16 cellular contexts compared by ENCODE assay signal in the genomic region with DNA sequence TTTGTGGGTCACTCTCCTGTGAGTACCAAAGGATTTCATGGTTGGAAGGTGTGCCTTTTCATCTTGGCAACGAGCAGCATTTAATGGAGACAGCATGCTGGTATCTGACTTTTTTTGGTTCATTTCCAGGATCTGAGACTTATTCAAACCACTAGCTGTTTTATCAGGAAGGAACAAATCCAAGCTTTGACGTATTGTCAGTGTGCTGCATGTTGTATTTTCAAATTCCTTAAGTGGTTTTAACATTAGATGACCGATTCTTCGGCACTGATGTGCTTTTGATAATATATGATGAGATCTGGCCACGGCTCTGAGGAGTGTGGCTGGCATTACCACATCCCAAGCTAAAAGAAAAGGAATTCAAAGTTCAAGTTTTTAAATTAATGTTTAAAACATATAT. TPM values are rescaled to one million over a fixed set of nuclear protein-coding genes. Genes with fewer than 3 reads are reported as not detected.
DNase-seq lines count a peak whose midpoint lies in the region; ATAC-seq, FAIRE-seq and TF ChIP-seq lines count a peak whose summit lies in the region.
"Had no signal": no experiment of that assay in that cellular context is flagged by ENCODE, and none has a peak within 500 bp of the region (broad histone marks: within the 10 kb centered on the region; RNA-seq: fewer than 3 reads in every experiment).

No MANE protein-coding gene starts in this region.

- CTCF ChIA-PET in CD8-positive, alpha-beta T cell (lab: Charles Lee) = interaction anchor here (1.0 to 1.2 kb wide), 3 partner anchors 31 to 40 kb away, joined by 3 to 4 read pairs (median 4); no protein-coding TSS in a partner anchor

- peaks cover 29% of the 10 kb centered on the region for H3K4me1 Mint-ChIP-seq in astrocyte (ENCODE audit: low read depth, unreplicated experiment)
- H3K4me1 Mint-ChIP-seq in CD8-positive, alpha-beta T cell (ENCODE audit: low read depth) = peaks cover 51% of the 10 kb centered on the region

- H3K27me3 ChIP-seq in astrocyte (ENCODE audit: insufficient read depth, low read length) (no peaks in the 10 kb centered on the region), sigmoid colon (no peaks in the 10 kb centered on the region)
- H3K27me3 ChIP-seq in CD8-positive, alpha-beta T cell (ENCODE audit: insufficient read depth, low read length) = no peaks in the 10 kb centered on the region
- H3K27me3 ChIP-seq: MG63, ovary had no signal

- TF ChIP-seq CTCF in astrocyte (IDR thresholded peaks at IDR 0.05; ENCODE audit: insufficient read depth, low read depth, low read length) = no peak
- no peak for TF ChIP-seq CTCF in sigmoid colon (IDR thresholded peaks at IDR 0.05)
- TF ChIP-seq CTCF in CD8-positive, alpha-beta T cell (IDR thresholded peaks at IDR 0.05) = no peak

- H3K36me3 Mint-ChIP-seq in astrocyte (ENCODE audit: low read depth, unreplicated experiment) = peaks cover 6% of the 10 kb centered on the region
- H3K36me3 Mint-ChIP-seq in CD8-positive, alpha-beta T cell = peaks cover 30% of the 10 kb centered on the region

- POLR2A ChIA-PET in CD8-positive, alpha-beta T cell (lab: Charles Lee) = interaction anchor here (0.6 to 1.1 kb wide), 3 partner anchors 20 to 56 kb away, joined by 3 to 5 read pairs (median 4); no protein-coding TSS in a partner anchor

- no peak for TF ChIP-seq POLR2A in sigmoid colon (IDR thresholded peaks at IDR 0.05)

- H3K4me1 ChIP-seq in astrocyte (ENCODE audit: insufficient read depth, low read length) (peaks cover 33% of the 10 kb centered on the region), sigmoid colon (peaks cover 0 to 29% (median 23%) of the 10 kb centered on the region in 4 donors)
- peaks cover 13% of the 10 kb centered on the region for H3K4me1 ChIP-seq in CD8-positive, alpha-beta T cell (ENCODE audit: insufficient read depth, low read length)

- H4K20me1 ChIP-seq in astrocyte (ENCODE audit: insufficient read depth, low read length) = peaks cover 7% of the 10 kb centered on the region

- ATAC-seq in Right ventricle myocardium superior (ENCODE audit: poor library complexity) = peak; percentile 57
- ATAC-seq in GM21717 (IDR thresholded peaks at IDR 0.05; ENCODE audit: unreplicated experiment) = no peak
- no peak for ATAC-seq in CD8-positive, alpha-beta T cell
- ATAC-seq: left colon had no signal

- TF ChIP-seq EP300 in sigmoid colon (IDR thresholded peaks at IDR 0.05) = no peak

- H3K9me3 ChIP-seq in astrocyte (ENCODE audit: insufficient read depth, low read depth, low read length) (no peaks in the 10 kb centered on the region), sigmoid colon (no peaks in the 10 kb centered on the region)
- H3K9me3 ChIP-seq in CD8-positive, alpha-beta T cell (ENCODE audit: low read length) = no peaks in the 10 kb centered on the region
- H3K9me3 ChIP-seq: MG63, ovary had no signal

- H3K4me2 ChIP-seq in astrocyte (ENCODE audit: low read length) = peak overlapping the region; percentile 71

- H3K27ac Mint-ChIP-seq in astrocyte (ENCODE audit: unreplicated experiment) = peak overlapping the region; percentile 96
- H3K27ac Mint-ChIP-seq in CD8-positive, alpha-beta T cell = no peak overlapping the region
- H3K27ac Mint-ChIP-seq: activated naive CD8-positive, alpha-beta T cell treated with anti-CD3 and anti-CD28 coated beads for 36 hours had no signal

- 74 to 81% methylated on average over 5 of the region's 5 CpGs for WGBS in sigmoid colon, 2 donors

- no peaks in the 10 kb centered on the region for H3K27me3 Mint-ChIP-seq in astrocyte (ENCODE audit: low read depth, unreplicated experiment)
- H3K27me3 Mint-ChIP-seq in CD8-positive, alpha-beta T cell (ENCODE audit: low read depth) = no peaks in the 10 kb centered on the region
- H3K27me3 Mint-ChIP-seq: activated naive CD8-positive, alpha-beta T cell treated with anti-CD3 and anti-CD28 coated beads for 36 hours had no signal

- H3K27ac ChIP-seq in astrocyte (ENCODE audit: low read depth, low read length) (peak overlapping the region; percentile 93), sigmoid colon (peak overlapping the region; percentile 60 to 86 (median 80))
- no peak overlapping the region for H3K27ac ChIP-seq in CD8-positive, alpha-beta T cell (ENCODE audit: low read depth, low read length)

- H3K4me3 Mint-ChIP-seq in astrocyte (ENCODE audit: unreplicated experiment) = no peak overlapping the region
- no peak overlapping the region for H3K4me3 Mint-ChIP-seq in CD8-positive, alpha-beta T cell
- H3K4me3 Mint-ChIP-seq: activated naive CD8-positive, alpha-beta T cell treated with anti-CD3 and anti-CD28 coated beads for 36 hours had no signal

- no peaks in the 10 kb centered on the region for H3K9me3 Mint-ChIP-seq in astrocyte (ENCODE audit: unreplicated experiment)
- H3K9me3 Mint-ChIP-seq in CD8-positive, alpha-beta T cell = no peaks in the 10 kb centered on the region

- no peaks in the 10 kb centered on the region for H3K36me3 ChIP-seq in astrocyte (ENCODE audit: insufficient read depth, low read length)
- H3K36me3 ChIP-seq in sigmoid colon = no peaks in the 10 kb centered on the region
- H3K36me3 ChIP-seq in CD8-positive, alpha-beta T cell (ENCODE audit: insufficient read depth, low read length) = peaks cover 5% of the 10 kb centered on the region
- H3K36me3 ChIP-seq: ovary had no signal

- peak overlapping the region; percentile 74 for H3K9ac ChIP-seq in astrocyte (ENCODE audit: low read length)

- H3K79me2 ChIP-seq in astrocyte (ENCODE audit: insufficient read depth, low read length) = peaks cover 75% of the 10 kb centered on the region

- peak; percentile 86 for DNase-seq in EL
- peak; percentile 97 for DNase-seq in astrocyte (ENCODE audit: low read depth)
- no peak for DNase-seq in Right ventricle myocardium superior
- DNase-seq in sigmoid colon = no peak
- no peak for DNase-seq in CD8-positive, alpha-beta T cell
- no peak for DNase-seq in AML-193 (lab: John Stamatoyannopoulos, UW)
- DNase-seq in NCI-H2029 treated with DMSO at 0.1 percent for 48 hours (lab: John Stamatoyannopoulos, UW) = no peak
- DNase-seq: activated CD4-positive, alpha-beta T cell treated with anti-CD3 and anti-CD28 coated beads, Interleukin-2, amount 50 U/mL, for 4 hours; activated naive CD8-positive, alpha-beta T cell treated with anti-CD3 and anti-CD28 coated beads for 36 hours; GDM1; left colon; NCI-H510A treated with DMSO at 0.1 percent for 48 hours had no signal

- no peak for FAIRE-seq in astrocyte (lab: Jason Lieb, UNC)

- intact Hi-C loops in Right ventricle myocardium superior (cut with DNase I) (no loop called here), sigmoid colon (cut with DNase I) (no loop called here)
- intact Hi-C loops in CD8-positive, alpha-beta T cell (cut with DNase I, micrococcal nuclease) = loop anchor here (5.0 to 10.0 kb wide), 3 partner anchors 679 to 857 kb away; no protein-coding TSS in a partner anchor

- H2AFZ ChIP-seq in astrocyte (ENCODE audit: low read depth, low read length) = no peak overlapping the region

- H3K4me3 ChIP-seq in astrocyte (ENCODE audit: insufficient read depth, low read depth, low read length) (no peak overlapping the region), sigmoid colon (no peak overlapping the region)
- H3K4me3 ChIP-seq in CD8-positive, alpha-beta T cell (ENCODE audit: low read depth, low read length) = no peak overlapping the region
- H3K4me3 ChIP-seq: MG63, ovary had no signal

RNA-seq across cellular contexts. Expression of a gene that starts 6.4 kb away (rescaled TPM):
- total RNA-seq in astrocyte (22.7 and 25.9 TPM in 2 replicates), Right ventricle myocardium superior (15.5 TPM), sigmoid colon (10 to 100 TPM; 12.4 to 26.3 (median 20.7) TPM)
- 10 to 100 TPM; 14.6 to 16.9 (median 16.2) TPM for polyA plus RNA-seq in sigmoid colon
- total RNA-seq in CD8-positive, alpha-beta T cell = 1 to 10 TPM; 5.8 to 6.3 TPM

RNA-seq across cellular contexts. Expression of a gene that starts 48.3 kb away (rescaled TPM):
- 0.10 and 0.14 TPM in 2 replicates for total RNA-seq in astrocyte
- 0.65 TPM for total RNA-seq in Right ventricle myocardium superior
- under 1 TPM; 0.33 to 0.83 (median 0.56) TPM for total RNA-seq in sigmoid colon
- 1 to 10 TPM in 1 of 3 donors, under 1 TPM in 2; 0.60 to 2.5 (median 0.66) TPM for polyA plus RNA-seq in sigmoid colon
- not detected for total RNA-seq in CD8-positive, alpha-beta T cell
- total RNA-seq: activated naive CD8-positive, alpha-beta T cell treated with anti-CD3 and anti-CD28 coated beads for 36 hours; H4 had no signal

RNA-seq across cellular contexts. Expression of a gene that starts 54.1 kb away (rescaled TPM):
- total RNA-seq in astrocyte (19.3 and 20.8 TPM in 2 replicates), Right ventricle myocardium superior (4.1 TPM), sigmoid colon (10 to 100 TPM in 1 of 4 donors, 1 to 10 TPM in 3; 8.6 to 11.5 (median 9.0) TPM)
- 1 to 10 TPM; 5.8 to 8.6 (median 7.8) TPM for polyA plus RNA-seq in sigmoid colon
- 10 to 100 TPM; 22.1 to 23.0 TPM for total RNA-seq in CD8-positive, alpha-beta T cell

Comparison
In these comparisons a context has a peak if more than half of its experiments do, and no peak if none do; other contexts are left out.
1. DNase-seq: peak in EL (single experiment) and astrocyte (single experiment); none in Right ventricle myocardium superior (single experiment), sigmoid colon (single experiment), CD8-positive, alpha-beta T cell (0 of 7), AML-193 (0 of 2) and NCI-H2029 treated with DMSO at 0.1 percent for 48 hours (single experiment).
2. intact Hi-C loops: an anchor here in CD8-positive, alpha-beta T cell (5.0 to 10.0 kb wide); none called in Right ventricle myocardium superior and sigmoid colon.